In genomic region chr5:59769041-59769360, GRCh38 we compare ENCODE assay signal across 1 cellular context.
TF ChIP-seq lines count a peak whose summit lies in the region.

No MANE protein-coding gene starts in this region.

TF ChIP-seq in neural cell, 6 proteins besides CTCF, POLR2A, EP300 and RAD21 (continued from another document):
- TF ChIP-seq REST (IDR thresholded peaks at IDR 0.05; ENCODE audit: borderline replicate concordance), result no peak
TF ChIP-seq in neural cell: peak in this region for 0.
